ENCODE assay signal across 1 cellular context in the genomic region with DNA sequence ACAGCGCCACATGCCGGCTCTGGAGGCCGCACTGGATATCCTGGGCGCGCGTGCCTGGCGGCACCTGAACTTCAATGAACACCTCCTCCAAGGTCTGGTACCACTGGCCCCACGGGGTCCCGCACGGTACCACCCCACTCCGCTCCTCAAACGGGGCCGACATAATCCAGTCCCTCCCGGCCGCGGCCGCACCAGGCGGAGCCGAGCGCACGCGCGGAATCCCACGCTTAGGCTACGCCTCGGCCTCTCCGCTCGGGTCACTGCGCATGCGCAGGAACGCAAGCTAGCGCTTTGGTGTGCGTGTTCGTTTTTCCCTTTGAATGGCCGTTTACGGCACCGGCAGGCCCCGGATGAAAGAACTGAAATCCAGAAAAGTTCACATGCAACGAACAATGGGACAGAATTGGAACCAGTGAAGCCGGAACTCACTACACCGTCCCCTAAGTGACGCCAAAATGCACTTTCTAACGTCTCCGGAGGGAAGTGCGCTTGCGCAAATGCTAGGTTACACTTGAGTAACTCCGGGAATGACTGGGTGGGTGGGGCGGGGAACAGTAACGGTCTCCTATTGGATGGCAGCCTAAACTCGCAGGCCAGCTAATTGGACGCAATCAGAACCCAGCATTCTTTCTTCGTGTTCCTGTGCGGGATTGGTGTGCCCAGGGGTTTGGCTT.
TF ChIP-seq lines count a peak whose summit lies in the region.

A gene with protein sequence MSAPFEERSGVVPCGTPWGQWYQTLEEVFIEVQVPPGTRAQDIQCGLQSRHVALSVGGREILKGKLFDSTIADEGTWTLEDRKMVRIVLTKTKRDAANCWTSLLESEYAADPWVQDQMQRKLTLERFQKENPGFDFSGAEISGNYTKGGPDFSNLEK (minus strand): TSS at position 215 of the 674 bp plus-strand sequence. CDS start 52 bp downstream, at position 163.

TF ChIP-seq in WTC11, 78 proteins besides CTCF, POLR2A, EP300 and RAD21 (continued from another document and continues in another):
- TF ChIP-seq TP53 (CRISPR knock-in tag; IDR thresholded peaks at IDR 0.05) (no peak), ZNF532 (CRISPR knock-in tag; IDR thresholded peaks at IDR 0.05; ENCODE audit: borderline replicate concordance) (no peak), EMX1 (CRISPR knock-in tag; IDR thresholded peaks at IDR 0.05) (no peak), CREM (CRISPR knock-in tag; IDR thresholded peaks at IDR 0.05) (peak; percentile 39; the same call in 1 of the 2 replicates), SP1 (CRISPR knock-in tag; conservative IDR thresholded peaks at IDR 0.05) (no peak; the same call in none of the 2 replicates), ZNF263 (CRISPR knock-in tag; IDR thresholded peaks at IDR 0.05; ENCODE audit: low read depth) (no peak), NR3C1 (CRISPR knock-in tag; conservative IDR thresholded peaks at IDR 0.05; ENCODE audit: low read depth) (no peak), GABPB1 (CRISPR knock-in tag; IDR thresholded peaks at IDR 0.05) (no peak), IRF2 (CRISPR knock-in tag; IDR thresholded peaks at IDR 0.05; ENCODE audit: borderline replicate concordance, low read depth) (no peak), KAT7 (CRISPR knock-in tag; IDR thresholded peaks at IDR 0.05; ENCODE audit: borderline replicate concordance) (no peak), ZNF423 (CRISPR knock-in tag; IDR thresholded peaks at IDR 0.05) (0 out of 2 replicates have a peak, but pooled peaks have one; percentile 17), CREB1 (CRISPR knock-in tag; IDR thresholded peaks at IDR 0.05) (no peak), E2F4 (CRISPR knock-in tag; IDR thresholded peaks at IDR 0.05; ENCODE audit: borderline replicate concordance, low read depth) (no peak), NFYB (CRISPR knock-in tag; conservative IDR thresholded peaks at IDR 0.05; ENCODE audit: low read depth) (0 out of 2 replicates have a peak, but pooled peaks have one; percentile 63), ESRRA (CRISPR knock-in tag; IDR thresholded peaks at IDR 0.05; ENCODE audit: borderline replicate concordance) (no peak; the same call in 1 of the 2 replicates), JAZF1 (CRISPR knock-in tag; IDR thresholded peaks at IDR 0.05) (no peak), E2F1 (CRISPR knock-in tag; IDR thresholded peaks at IDR 0.05) (no peak), IRF1 (CRISPR knock-in tag; IDR thresholded peaks at IDR 0.05) (0 out of 2 replicates have a peak, but pooled peaks have one; percentile 56), RELA (CRISPR knock-in tag; IDR thresholded peaks at IDR 0.05; ENCODE audit: borderline replicate concordance) (no peak), MAX (CRISPR knock-in tag; IDR thresholded peaks at IDR 0.05) (peak; percentile 92), OVOL2 (CRISPR knock-in tag; IDR thresholded peaks at IDR 0.05; ENCODE audit: borderline replicate concordance) (no peak)
- TF ChIP-seq, protein P1, sequence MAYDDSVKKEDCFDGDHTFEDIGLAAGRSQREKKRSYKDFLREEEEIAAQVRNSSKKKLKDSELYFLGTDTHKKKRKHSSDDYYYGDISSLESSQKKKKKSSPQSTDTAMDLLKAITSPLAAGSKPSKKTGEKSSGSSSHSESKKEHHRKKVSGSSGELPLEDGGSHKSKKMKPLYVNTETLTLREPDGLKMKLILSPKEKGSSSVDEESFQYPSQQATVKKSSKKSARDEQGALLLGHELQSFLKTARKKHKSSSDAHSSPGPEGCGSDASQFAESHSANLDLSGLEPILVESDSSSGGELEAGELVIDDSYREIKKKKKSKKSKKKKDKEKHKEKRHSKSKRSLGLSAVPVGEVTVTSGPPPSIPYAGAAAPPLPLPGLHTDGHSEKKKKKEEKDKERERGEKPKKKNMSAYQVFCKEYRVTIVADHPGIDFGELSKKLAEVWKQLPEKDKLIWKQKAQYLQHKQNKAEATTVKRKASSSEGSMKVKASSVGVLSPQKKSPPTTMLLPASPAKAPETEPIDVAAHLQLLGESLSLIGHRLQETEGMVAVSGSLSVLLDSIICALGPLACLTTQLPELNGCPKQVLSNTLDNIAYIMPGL (CRISPR knock-in tag; IDR thresholded peaks at IDR 0.05), result peak; percentile 76; the same call in 1 of the 2 replicates
- TF ChIP-seq, protein P2, sequence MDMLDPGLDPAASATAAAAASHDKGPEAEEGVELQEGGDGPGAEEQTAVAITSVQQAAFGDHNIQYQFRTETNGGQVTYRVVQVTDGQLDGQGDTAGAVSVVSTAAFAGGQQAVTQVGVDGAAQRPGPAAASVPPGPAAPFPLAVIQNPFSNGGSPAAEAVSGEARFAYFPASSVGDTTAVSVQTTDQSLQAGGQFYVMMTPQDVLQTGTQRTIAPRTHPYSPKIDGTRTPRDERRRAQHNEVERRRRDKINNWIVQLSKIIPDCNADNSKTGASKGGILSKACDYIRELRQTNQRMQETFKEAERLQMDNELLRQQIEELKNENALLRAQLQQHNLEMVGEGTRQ (CRISPR knock-in tag; IDR thresholded peaks at IDR 0.05), result 0 out of 2 replicates have a peak, but pooled peaks have one; percentile 32
- TF ChIP-seq, protein P3, sequence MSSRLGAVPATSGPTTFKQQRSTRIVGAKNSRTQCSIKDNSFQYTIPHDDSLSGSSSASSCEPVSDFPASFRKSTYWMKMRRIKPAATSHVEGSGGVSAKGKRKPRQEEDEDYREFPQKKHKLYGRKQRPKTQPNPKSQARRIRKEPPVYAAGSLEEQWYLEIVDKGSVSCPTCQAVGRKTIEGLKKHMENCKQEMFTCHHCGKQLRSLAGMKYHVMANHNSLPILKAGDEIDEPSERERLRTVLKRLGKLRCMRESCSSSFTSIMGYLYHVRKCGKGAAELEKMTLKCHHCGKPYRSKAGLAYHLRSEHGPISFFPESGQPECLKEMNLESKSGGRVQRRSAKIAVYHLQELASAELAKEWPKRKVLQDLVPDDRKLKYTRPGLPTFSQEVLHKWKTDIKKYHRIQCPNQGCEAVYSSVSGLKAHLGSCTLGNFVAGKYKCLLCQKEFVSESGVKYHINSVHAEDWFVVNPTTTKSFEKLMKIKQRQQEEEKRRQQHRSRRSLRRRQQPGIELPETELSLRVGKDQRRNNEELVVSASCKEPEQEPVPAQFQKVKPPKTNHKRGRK (CRISPR knock-in tag; IDR thresholded peaks at IDR 0.05; ENCODE audit: borderline replicate concordance), result no peak
- TF ChIP-seq, protein P4, sequence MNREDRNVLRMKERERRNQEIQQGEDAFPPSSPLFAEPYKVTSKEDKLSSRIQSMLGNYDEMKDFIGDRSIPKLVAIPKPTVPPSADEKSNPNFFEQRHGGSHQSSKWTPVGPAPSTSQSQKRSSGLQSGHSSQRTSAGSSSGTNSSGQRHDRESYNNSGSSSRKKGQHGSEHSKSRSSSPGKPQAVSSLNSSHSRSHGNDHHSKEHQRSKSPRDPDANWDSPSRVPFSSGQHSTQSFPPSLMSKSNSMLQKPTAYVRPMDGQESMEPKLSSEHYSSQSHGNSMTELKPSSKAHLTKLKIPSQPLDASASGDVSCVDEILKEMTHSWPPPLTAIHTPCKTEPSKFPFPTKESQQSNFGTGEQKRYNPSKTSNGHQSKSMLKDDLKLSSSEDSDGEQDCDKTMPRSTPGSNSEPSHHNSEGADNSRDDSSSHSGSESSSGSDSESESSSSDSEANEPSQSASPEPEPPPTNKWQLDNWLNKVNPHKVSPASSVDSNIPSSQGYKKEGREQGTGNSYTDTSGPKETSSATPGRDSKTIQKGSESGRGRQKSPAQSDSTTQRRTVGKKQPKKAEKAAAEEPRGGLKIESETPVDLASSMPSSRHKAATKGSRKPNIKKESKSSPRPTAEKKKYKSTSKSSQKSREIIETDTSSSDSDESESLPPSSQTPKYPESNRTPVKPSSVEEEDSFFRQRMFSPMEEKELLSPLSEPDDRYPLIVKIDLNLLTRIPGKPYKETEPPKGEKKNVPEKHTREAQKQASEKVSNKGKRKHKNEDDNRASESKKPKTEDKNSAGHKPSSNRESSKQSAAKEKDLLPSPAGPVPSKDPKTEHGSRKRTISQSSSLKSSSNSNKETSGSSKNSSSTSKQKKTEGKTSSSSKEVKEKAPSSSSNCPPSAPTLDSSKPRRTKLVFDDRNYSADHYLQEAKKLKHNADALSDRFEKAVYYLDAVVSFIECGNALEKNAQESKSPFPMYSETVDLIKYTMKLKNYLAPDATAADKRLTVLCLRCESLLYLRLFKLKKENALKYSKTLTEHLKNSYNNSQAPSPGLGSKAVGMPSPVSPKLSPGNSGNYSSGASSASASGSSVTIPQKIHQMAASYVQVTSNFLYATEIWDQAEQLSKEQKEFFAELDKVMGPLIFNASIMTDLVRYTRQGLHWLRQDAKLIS (CRISPR knock-in tag; IDR thresholded peaks at IDR 0.05; ENCODE audit: borderline replicate concordance), result no peak; the same call in 1 of the 2 replicates
- TF ChIP-seq, protein P5, sequence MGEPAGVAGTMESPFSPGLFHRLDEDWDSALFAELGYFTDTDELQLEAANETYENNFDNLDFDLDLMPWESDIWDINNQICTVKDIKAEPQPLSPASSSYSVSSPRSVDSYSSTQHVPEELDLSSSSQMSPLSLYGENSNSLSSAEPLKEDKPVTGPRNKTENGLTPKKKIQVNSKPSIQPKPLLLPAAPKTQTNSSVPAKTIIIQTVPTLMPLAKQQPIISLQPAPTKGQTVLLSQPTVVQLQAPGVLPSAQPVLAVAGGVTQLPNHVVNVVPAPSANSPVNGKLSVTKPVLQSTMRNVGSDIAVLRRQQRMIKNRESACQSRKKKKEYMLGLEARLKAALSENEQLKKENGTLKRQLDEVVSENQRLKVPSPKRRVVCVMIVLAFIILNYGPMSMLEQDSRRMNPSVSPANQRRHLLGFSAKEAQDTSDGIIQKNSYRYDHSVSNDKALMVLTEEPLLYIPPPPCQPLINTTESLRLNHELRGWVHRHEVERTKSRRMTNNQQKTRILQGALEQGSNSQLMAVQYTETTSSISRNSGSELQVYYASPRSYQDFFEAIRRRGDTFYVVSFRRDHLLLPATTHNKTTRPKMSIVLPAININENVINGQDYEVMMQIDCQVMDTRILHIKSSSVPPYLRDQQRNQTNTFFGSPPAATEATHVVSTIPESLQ (CRISPR knock-in tag; IDR thresholded peaks at IDR 0.05), result no peak
- TF ChIP-seq, protein P6, sequence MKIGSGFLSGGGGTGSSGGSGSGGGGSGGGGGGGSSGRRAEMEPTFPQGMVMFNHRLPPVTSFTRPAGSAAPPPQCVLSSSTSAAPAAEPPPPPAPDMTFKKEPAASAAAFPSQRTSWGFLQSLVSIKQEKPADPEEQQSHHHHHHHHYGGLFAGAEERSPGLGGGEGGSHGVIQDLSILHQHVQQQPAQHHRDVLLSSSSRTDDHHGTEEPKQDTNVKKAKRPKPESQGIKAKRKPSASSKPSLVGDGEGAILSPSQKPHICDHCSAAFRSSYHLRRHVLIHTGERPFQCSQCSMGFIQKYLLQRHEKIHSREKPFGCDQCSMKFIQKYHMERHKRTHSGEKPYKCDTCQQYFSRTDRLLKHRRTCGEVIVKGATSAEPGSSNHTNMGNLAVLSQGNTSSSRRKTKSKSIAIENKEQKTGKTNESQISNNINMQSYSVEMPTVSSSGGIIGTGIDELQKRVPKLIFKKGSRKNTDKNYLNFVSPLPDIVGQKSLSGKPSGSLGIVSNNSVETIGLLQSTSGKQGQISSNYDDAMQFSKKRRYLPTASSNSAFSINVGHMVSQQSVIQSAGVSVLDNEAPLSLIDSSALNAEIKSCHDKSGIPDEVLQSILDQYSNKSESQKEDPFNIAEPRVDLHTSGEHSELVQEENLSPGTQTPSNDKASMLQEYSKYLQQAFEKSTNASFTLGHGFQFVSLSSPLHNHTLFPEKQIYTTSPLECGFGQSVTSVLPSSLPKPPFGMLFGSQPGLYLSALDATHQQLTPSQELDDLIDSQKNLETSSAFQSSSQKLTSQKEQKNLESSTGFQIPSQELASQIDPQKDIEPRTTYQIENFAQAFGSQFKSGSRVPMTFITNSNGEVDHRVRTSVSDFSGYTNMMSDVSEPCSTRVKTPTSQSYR (CRISPR knock-in tag; IDR thresholded peaks at IDR 0.05), result no peak
